In the genomic region with DNA sequence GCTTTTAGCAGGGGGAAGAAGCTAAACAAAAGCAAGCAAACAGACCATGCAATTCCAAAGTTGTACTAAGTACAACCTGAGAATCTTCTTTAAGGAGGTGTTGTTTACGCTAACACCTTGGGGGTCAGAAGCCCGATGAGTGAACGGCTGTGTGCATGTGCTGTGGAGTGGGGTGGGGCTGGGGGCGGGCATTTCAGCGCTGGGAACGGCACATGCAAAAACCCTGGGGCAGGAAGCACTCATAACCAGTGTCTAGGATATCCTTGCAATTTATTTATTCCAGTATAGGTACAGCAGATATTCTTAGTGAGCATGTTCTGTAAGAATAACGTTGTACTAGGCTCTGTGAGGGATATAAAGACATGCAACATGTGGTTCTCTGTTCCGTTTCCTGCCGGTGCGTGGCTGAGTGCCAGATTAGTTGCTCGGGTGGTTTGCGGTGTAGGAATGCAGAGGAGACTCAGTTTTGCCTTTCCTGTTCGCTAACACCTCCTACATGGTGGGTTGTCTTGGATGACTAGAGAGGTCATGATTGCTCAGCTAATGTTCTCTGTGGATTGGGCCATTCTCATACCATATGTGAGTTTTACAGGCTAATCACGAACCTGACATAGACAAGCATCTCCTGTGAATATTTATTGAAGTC, we compare ENCODE assay signal across 8 cellular contexts. TPM values are rescaled to one million over a fixed set of nuclear protein-coding genes. Genes with fewer than 3 reads are reported as not detected.
DNase-seq lines count a peak whose midpoint lies in the region; ATAC-seq, FAIRE-seq and TF ChIP-seq lines count a peak whose summit lies in the region.

No MANE protein-coding gene starts in this region.

- H3K36me3 ChIP-seq in SJSA1 (no peaks in the 10 kb centered on the region), kidney (ENCODE audit: control insufficient read depth in 1 of 2, insufficient read depth in 2 of 2, low read length in 2 of 2) (no peaks in the 10 kb centered on the region)

- intact Hi-C loops in kidney (cut with DNase I), result no loop called here

- H3K9ac ChIP-seq in kidney (ENCODE audit: low read length in 2 of 2), result no peak overlapping the region

- peak; percentile 91 for FAIRE-seq in GM18507 (lab: Jason Lieb, UNC)
- no peak for FAIRE-seq in kidney (lab: Jason Lieb, UNC)

- ATAC-seq in HG03039 (IDR thresholded peaks at IDR 0.05; ENCODE audit: unreplicated experiment), result peak; percentile 75

- DNase-seq in GM18507 (ENCODE audit: extremely low spot score, insufficient read length, low read depth), result peak; percentile 48
- DNase-seq in SJSA1 (ENCODE audit: low read depth in 1 of 2, low spot score in 2 of 2), result peak; percentile 27 to 59
- peak; percentile 52 to 66 (median 59) for DNase-seq in activated naive CD4-positive, alpha-beta T cell (lab: John Stamatoyannopoulos, UW)
- peak; percentile 82 for DNase-seq in kidney
- peak; percentile 79 to 84 for DNase-seq in stimulated activated CD8-positive, alpha-beta memory T cell treated with anti-CD3 and anti-CD28 coated beads, Interleukin-2, amount 100 ng/mL, for 48 hours (ENCODE audit: low read depth in 2 of 2)
- DNase-seq in NCI-H2196 treated with DMSO at 0.1 percent for 48 hours (lab: John Stamatoyannopoulos, UW; ENCODE audit: unreplicated experiment), result no peak
- DNase-seq in cerebellar nuclear complex (lab: John Stamatoyannopoulos, UW), result no peak

- H3K27ac ChIP-seq in SJSA1 (no peak overlapping the region), kidney (ENCODE audit: low read depth in 2 of 2, low read length in 2 of 2) (no peak overlapping the region)

- H3K4me1 ChIP-seq in SJSA1 (replicated peaks) (peaks cover 6% of the 10 kb centered on the region; the same call in 1 of the 2 replicates), kidney (ENCODE audit: control insufficient read depth in 1 of 2, insufficient read depth in 1 of 2, low read depth in 1 of 2, low read length in 2 of 2) (peaks cover 0 to 2% of the 10 kb centered on the region in 2 donors)

- no peak for TF ChIP-seq CTCF in kidney (IDR thresholded peaks at IDR 0.05; ENCODE audit: borderline replicate concordance, extremely low read depth, insufficient read depth)

- H3K9me3 ChIP-seq in SJSA1 (replicated peaks), result no peaks in the 10 kb centered on the region; the same call in 1 of the 2 replicates
- H3K9me3 ChIP-seq in kidney (ENCODE audit: control insufficient read depth in 1 of 2, low read length in 2 of 2), result no peaks in the 10 kb centered on the region

- H3K27me3 ChIP-seq in SJSA1 (replicated peaks), result no peaks in the 10 kb centered on the region

- no peak overlapping the region for H3K4me3 ChIP-seq in SJSA1
- H3K4me3 ChIP-seq in kidney (ENCODE audit: low read length in 2 of 2), result peak overlapping the region; percentile 15 to 21

RNA-seq across cellular contexts. Expression of a gene that starts 3.7 kb away (rescaled TPM):
- not detected in 2 replicates for total RNA-seq in SJSA1 (2014; rRNA removed; shearing (Covaris generic))
- 0.50 TPM for total RNA-seq in kidney
- polyA plus RNA-seq in kidney (ENCODE audit: insufficient read depth, low read depth, low replicate concordance), result not detected

Comparison
In these comparisons a context has a peak if more than half of its experiments do, and no peak if none do; other contexts are left out.
1. DNase-seq: peak in GM18507 (single experiment), SJSA1 (2 of 2), activated naive CD4-positive, alpha-beta T cell (4 of 4), kidney (single experiment) and stimulated activated CD8-positive, alpha-beta memory T cell treated with anti-CD3 and anti-CD28 coated beads, Interleukin-2, amount 100 ng/mL, for 48 hours (2 of 2); none in NCI-H2196 treated with DMSO at 0.1 percent for 48 hours (single experiment) and cerebellar nuclear complex (0 of 2).